ENCODE assay signal across 9 cellular contexts in the genomic region with DNA sequence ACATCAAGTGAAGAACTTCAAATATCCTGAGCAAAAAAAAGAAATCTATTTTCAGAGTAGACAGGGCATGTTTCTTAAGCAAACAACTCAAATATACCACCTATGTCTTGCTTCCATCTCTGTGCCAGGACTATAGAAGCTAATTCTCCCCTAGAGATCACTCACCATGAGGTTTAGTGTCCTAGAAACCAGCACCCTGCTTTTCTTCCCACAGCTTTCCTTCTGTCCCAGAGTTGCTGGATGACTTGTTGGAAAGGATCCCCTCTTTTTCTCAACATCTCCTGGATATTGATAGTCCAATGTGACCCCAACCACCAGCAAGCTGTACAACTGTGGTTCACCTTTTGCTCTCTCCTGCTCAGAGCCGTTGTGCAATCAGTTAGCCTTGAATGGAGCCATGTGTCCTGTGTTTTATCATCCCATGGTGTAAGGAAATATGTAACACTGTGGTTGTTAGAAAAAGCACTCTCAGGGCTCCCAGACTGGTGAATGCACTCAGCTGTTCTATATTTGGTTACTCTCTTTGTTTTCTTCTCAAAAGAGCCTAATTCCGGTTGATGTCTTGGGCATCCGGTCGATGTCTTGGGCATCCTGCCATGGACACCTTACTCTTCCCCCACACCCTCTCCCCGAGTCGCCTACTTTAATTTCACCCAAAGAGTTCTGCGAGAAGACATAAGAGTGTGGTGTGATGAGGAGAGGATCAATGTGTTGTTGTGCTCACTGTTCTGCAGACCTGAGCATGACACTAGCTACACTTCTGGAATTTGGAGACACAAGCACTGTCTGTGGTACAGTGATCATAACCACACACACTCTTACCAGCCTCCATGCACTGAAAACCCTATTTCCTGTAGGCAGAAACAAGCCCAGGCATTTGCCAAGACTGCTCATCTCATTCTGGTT. TPM values are rescaled to one million over a fixed set of nuclear protein-coding genes. Genes with fewer than 3 reads are reported as not detected.
A peak's percentile ranks its signal among the peaks of the same experiment; 100 is the strongest.
DNase-seq lines count a peak whose midpoint lies in the region; ATAC-seq and TF ChIP-seq lines count a peak whose summit lies in the region.
"Had no signal": no experiment of that assay in that cellular context is flagged by ENCODE, and none has a peak within 500 bp of the region (broad histone marks: within the 10 kb centered on the region; RNA-seq: fewer than 3 reads in every experiment).

No MANE protein-coding gene starts in this region.

- H3K9me3 ChIP-seq in upper lobe of right lung, result no peaks in the 10 kb centered on the region
- no peaks in the 10 kb centered on the region for H3K9me3 ChIP-seq in prostate gland

- ATAC-seq in activated B cell treated with CpG ODN at 0.5 μM for 24 hours (ENCODE audit: low read depth) (peak; percentile 38), upper lobe of right lung (peak; percentile 37)

- H3K27ac Mint-ChIP-seq in activated B cell treated with CpG ODN at 0.5 μM for 24 hours, result peak overlapping the region; percentile 83

- CTCF ChIA-PET in activated B cell treated with CpG ODN at 0.5 μM for 24 hours (lab: Charles Lee), result interaction anchor here (0.7 to 13.1 kb wide), 9 partner anchors 212 to 620 kb away, joined by 3 to 249 read pairs (median 4); a partner anchor contains a TSS

- H3K4me1 Mint-ChIP-seq in activated B cell treated with CpG ODN at 0.5 μM for 24 hours, result peaks cover 51% of the 10 kb centered on the region

- no peaks in the 10 kb centered on the region for H3K36me3 ChIP-seq in upper lobe of right lung
- no peaks in the 10 kb centered on the region for H3K36me3 ChIP-seq in prostate gland

- H3K36me3 Mint-ChIP-seq in activated B cell treated with CpG ODN at 0.5 μM for 24 hours (ENCODE audit: low read depth), result no peaks in the 10 kb centered on the region

- H3K4me3 Mint-ChIP-seq in activated B cell treated with CpG ODN at 0.5 μM for 24 hours, result peak overlapping the region; percentile 81

- DNase-seq in stimulated activated CD4-positive, alpha-beta T cell treated with anti-CD3 and anti-CD28 coated beads, Interleukin-15, amount 100 ng/mL, for 24 hours, result peak; percentile 27
- DNase-seq in stimulated activated CD4-positive, alpha-beta T cell treated with anti-CD3 and anti-CD28 coated beads, Interleukin-12 subunit alpha, Interleukin-12 subunit beta, amount 100 ng/mL, for 4 hours, result no peak
- DNase-seq in activated B cell treated with CpG ODN at 0.5 μM for 24 hours (no peak), foreskin fibroblast (peak; percentile 82), upper lobe of right lung (no peak), prostate gland (ENCODE audit: low spot score) (no peak), H4 (ENCODE audit: low spot score) (no peak), NCI-H446 (lab: John Stamatoyannopoulos, UW) (no peak)
- DNase-seq: NCI-H187 had no signal

- no peak for TF ChIP-seq POLR2A in prostate gland (IDR thresholded peaks at IDR 0.05)

- POLR2A ChIA-PET in activated B cell treated with CpG ODN at 0.5 μM for 24 hours (lab: Charles Lee), result interaction anchor here (1.0 to 3.3 kb wide), 7 partner anchors 10 to 460 kb away, joined by 5 to 24 read pairs (median 8); no protein-coding TSS in a partner anchor

- no peaks in the 10 kb centered on the region for H3K9me3 Mint-ChIP-seq in activated B cell treated with CpG ODN at 0.5 μM for 24 hours

- H3K27ac ChIP-seq in upper lobe of right lung (no peak overlapping the region), prostate gland (no peak overlapping the region)

- no peaks in the 10 kb centered on the region for H3K27me3 Mint-ChIP-seq in activated B cell treated with CpG ODN at 0.5 μM for 24 hours

- H3K4me3 ChIP-seq in foreskin fibroblast (ENCODE audit: low read depth in 1 of 2, low read length in 2 of 2) (peak overlapping the region in 1 of 2 donors; percentile 2), upper lobe of right lung (no peak overlapping the region), prostate gland (no peak overlapping the region)

- intact Hi-C loops in activated B cell treated with CpG ODN at 0.5 μM for 24 hours (cut with micrococcal nuclease) (loop anchor here (2.0 to 10.0 kb wide), 4 partner anchors 205 to 1539 kb away; no protein-coding TSS in a partner anchor), upper lobe of right lung (cut with DNase I) (loop anchor here (10.0 kb wide), 1 partner anchor 461 kb away; no protein-coding TSS in a partner anchor), prostate gland (cut with DNase I) (no loop called here)

- no peak for TF ChIP-seq CTCF in activated B cell treated with CpG ODN at 0.5 μM for 24 hours (IDR thresholded peaks at IDR 0.05)
- TF ChIP-seq CTCF in foreskin fibroblast (IDR thresholded peaks at IDR 0.05; ENCODE audit: low read depth, low read length), result no peak
- TF ChIP-seq CTCF in upper lobe of right lung (IDR thresholded peaks at IDR 0.05), result no peak
- no peak for TF ChIP-seq CTCF in prostate gland (IDR thresholded peaks at IDR 0.05)

- WGBS in prostate gland, result 63% methylated on average over 7 of the region's 7 CpGs

- H3K4me1 ChIP-seq in upper lobe of right lung, result peaks cover 21% of the 10 kb centered on the region
- no peaks in the 10 kb centered on the region for H3K4me1 ChIP-seq in prostate gland (replicated peaks)

- no peaks in the 10 kb centered on the region for H3K27me3 ChIP-seq in upper lobe of right lung
- H3K27me3 ChIP-seq in prostate gland (replicated peaks; ENCODE audit: insufficient read depth), result no peaks in the 10 kb centered on the region

RNA-seq across cellular contexts. Expression of a gene that starts 1.7 kb away (rescaled TPM):
- total RNA-seq in activated B cell treated with CpG ODN at 0.5 μM for 24 hours, result 6.9 and 8.6 TPM in 2 replicates
- 0.72 TPM for total RNA-seq in upper lobe of right lung
- total RNA-seq in prostate gland, result 10 to 100 TPM in 1 of 2 donors, 1 to 10 TPM in 1; 1.6 to 14.7 TPM
- 0.21 and 1.2 TPM in 2 replicates for total RNA-seq in H4 (2014; rRNA removed; shearing (Covaris generic))

Comparison
In these comparisons a context has a peak if more than half of its experiments do, and no peak if none do; other contexts are left out.
1. DNase-seq: peak in stimulated activated CD4-positive, alpha-beta T cell treated with anti-CD3 and anti-CD28 coated beads, Interleukin-15, amount 100 ng/mL, for 24 hours (single experiment) and foreskin fibroblast (2 of 2); none in stimulated activated CD4-positive, alpha-beta T cell treated with anti-CD3 and anti-CD28 coated beads, Interleukin-12 subunit alpha, Interleukin-12 subunit beta, amount 100 ng/mL, for 4 hours (single experiment), activated B cell treated with CpG ODN at 0.5 μM for 24 hours (single experiment), upper lobe of right lung (single experiment), prostate gland (single experiment), H4 (single experiment) and NCI-H446 (0 of 2).